In genomic region chrX:136781180-136781797, GRCh38 we compare ENCODE assay signal across 9 cellular contexts. TPM values are rescaled to one million over a fixed set of nuclear protein-coding genes. Genes with fewer than 3 reads are reported as not detected.
DNase-seq lines count a peak whose midpoint lies in the region; ATAC-seq, FAIRE-seq and TF ChIP-seq lines count a peak whose summit lies in the region.
"Had no signal": no experiment of that assay in that cellular context is flagged by ENCODE, and none has a peak within 500 bp of the region (broad histone marks: within the 10 kb centered on the region; RNA-seq: fewer than 3 reads in every experiment).

No MANE protein-coding gene starts in this region.

- H3K27ac Mint-ChIP-seq in CD4-positive, alpha-beta T cell, result peak overlapping the region; percentile 95
- peak overlapping the region; percentile 6 to 86 (median 52) for H3K27ac Mint-ChIP-seq in IgD-negative memory B cell
- peak overlapping the region; percentile 88 to 100 (median 94) for H3K27ac Mint-ChIP-seq in naive thymus-derived CD8-positive, alpha-beta T cell

- SMC1A ChIA-PET in GM12878 (lab: Charles Lee; ENCODE audit: uncharacterized antibody, unreplicated experiment), result interaction anchor here (1.2 kb wide), 1 partner anchor 73 kb away, joined by 4 read pairs; no protein-coding TSS in a partner anchor

- intact Hi-C loops in CD4-positive, alpha-beta T cell (cut with DNase I, micrococcal nuclease), result loop anchor here in 1 of 2 experiments (2.0 to 5.0 kb wide), 2 partner anchors 14 to 34 kb away; no protein-coding TSS in a partner anchor
- intact Hi-C loops in GM12878 (cut with micrococcal nuclease; ENCODE audit: unreplicated experiment), result loop anchor here (5.0 kb wide), 1 partner anchor 126 kb away; no protein-coding TSS in a partner anchor

- TF ChIP-seq CTCF in CD4-positive, alpha-beta T cell (IDR thresholded peaks at IDR 0.05), result no peak
- TF ChIP-seq CTCF in GM12878 (IDR thresholded peaks at IDR 0.05 in 2 of 3, conservative IDR thresholded peaks at IDR 0.05 in 1 of 3; ENCODE audit: control insufficient read depth in 2 of 3, extremely low read depth in 1 of 3, insufficient read depth in 1 of 3, low read depth in 3 of 3, low read length in 3 of 3), result no peak

- peak overlapping the region; percentile 65 for H3K27ac ChIP-seq in CD4-positive, alpha-beta T cell (ENCODE audit: low read depth, low read length)
- no peak overlapping the region for H3K27ac ChIP-seq in GM12878 (ENCODE audit: control insufficient read depth, insufficient read depth)
- H3K27ac ChIP-seq: KMS-11 had no signal

- WGBS in GM12878 (ENCODE audit: insufficient coverage, insufficient replicate concordance, low lambda C conversion rate, missing lambda C conversion rate), result 37% methylated on average over 9 of the region's 9 CpGs

- TF ChIP-seq EP300 in GM12878 (IDR thresholded peaks at IDR 0.05; ENCODE audit: borderline replicate concordance in 1 of 2, control insufficient read depth in 1 of 2, low read depth in 2 of 2, low read length in 2 of 2), result no peak

- peak overlapping the region; percentile 71 for H2AFZ ChIP-seq in GM12878 (ENCODE audit: control insufficient read depth, low read depth, low read length)

- DNase-seq in CD4-positive, alpha-beta T cell, result no peak
- DNase-seq in GM12878 (ENCODE audit: low read depth, low spot score), result no peak
- DNase-seq in naive thymus-derived CD8-positive, alpha-beta T cell, result no peak
- no peak for DNase-seq in NCI-H2171 (lab: John Stamatoyannopoulos, UW)
- no peak for DNase-seq in NCI-H510A (lab: John Stamatoyannopoulos, UW)
- DNase-seq in GM19240 (ENCODE audit: insufficient read length, low spot score), result no peak

- TF ChIP-seq RAD21 in GM12878 (IDR thresholded peaks at IDR 0.05; ENCODE audit: insufficient read depth, low read depth, low read length), result no peak

- no peaks in the 10 kb centered on the region for H4K20me1 ChIP-seq in GM12878 (ENCODE audit: control insufficient read depth, insufficient read depth)

- TF ChIP-seq POLR2A in GM12878 (IDR thresholded peaks at IDR 0.05; ENCODE audit: low read depth, low read length), result no peak

- POLR2A ChIA-PET in CD4-positive, alpha-beta T cell (lab: Charles Lee), result interaction anchor here (0.8 to 3.9 kb wide), 6 partner anchors 14 to 99 kb away, joined by 4 to 43 read pairs (median 6); partner anchors contain the start of gene RBMX
- POLR2A ChIA-PET in GM12878 (lab: Charles Lee), result interaction anchor here (1.3 kb wide), 1 partner anchor 13 kb away, joined by 5 read pairs; no protein-coding TSS in a partner anchor
- POLR2A ChIA-PET in naive thymus-derived CD8-positive, alpha-beta T cell (lab: Charles Lee), result interaction anchor here (0.6 to 3.9 kb wide), 5 partner anchors 14 to 119 kb away, joined by 3 to 38 read pairs (median 7); partner anchors contain the start of gene RBMX

- peak; percentile 36 for ATAC-seq in CD4-positive, alpha-beta T cell (ENCODE audit: poor library complexity)
- no peak for ATAC-seq in GM12878
- peak; percentile 19 to 52 for ATAC-seq in naive thymus-derived CD8-positive, alpha-beta T cell
- ATAC-seq in GM18502 (IDR thresholded peaks at IDR 0.05; ENCODE audit: poor library complexity, unreplicated experiment), result no peak

- no peak for FAIRE-seq in GM12878 (lab: Jason Lieb, UNC)

- in situ Hi-C loops in GM12878 (cut with MboI), result no loop called here

- H3K4me2 ChIP-seq in GM12878 (ENCODE audit: control insufficient read depth, insufficient read depth), result peak overlapping the region; percentile 56; the same call in 1 of the 2 replicates

- no peaks in the 10 kb centered on the region for H3K27me3 ChIP-seq in CD4-positive, alpha-beta T cell (ENCODE audit: control insufficient read depth, insufficient read depth, low read length)
- no peaks in the 10 kb centered on the region for H3K27me3 ChIP-seq in GM12878 (replicated peaks in 1 of 2; ENCODE audit: control insufficient read depth in 2 of 2, insufficient read depth in 2 of 2, low read length in 1 of 2)

- H3K79me2 ChIP-seq in GM12878 (ENCODE audit: control insufficient read depth, insufficient read depth, low read length), result peaks cover 3% of the 10 kb centered on the region

- no peaks in the 10 kb centered on the region for H3K36me3 ChIP-seq in GM12878 (ENCODE audit: control insufficient read depth in 2 of 2, insufficient read depth in 2 of 2, low read length in 1 of 2)

- H3K9me3 Mint-ChIP-seq in CD4-positive, alpha-beta T cell, result no peaks in the 10 kb centered on the region
- H3K9me3 Mint-ChIP-seq in IgD-negative memory B cell, result no peaks in the 10 kb centered on the region
- no peaks in the 10 kb centered on the region for H3K9me3 Mint-ChIP-seq in naive thymus-derived CD8-positive, alpha-beta T cell

- peaks cover 39% of the 10 kb centered on the region for H3K36me3 Mint-ChIP-seq in CD4-positive, alpha-beta T cell (ENCODE audit: low read depth)
- H3K36me3 Mint-ChIP-seq in IgD-negative memory B cell, result no peaks in the 10 kb centered on the region
- H3K36me3 Mint-ChIP-seq in naive thymus-derived CD8-positive, alpha-beta T cell, result peaks cover 0 to 13% (median 0%) of the 10 kb centered on the region in 3 donors

- H3K4me1 Mint-ChIP-seq in CD4-positive, alpha-beta T cell (ENCODE audit: low read depth), result peaks cover 70% of the 10 kb centered on the region
- peaks cover 10 to 34% (median 23%) of the 10 kb centered on the region in 3 donors for H3K4me1 Mint-ChIP-seq in IgD-negative memory B cell
- peaks cover 21 to 64% (median 54%) of the 10 kb centered on the region in 4 donors for H3K4me1 Mint-ChIP-seq in naive thymus-derived CD8-positive, alpha-beta T cell

- no peaks in the 10 kb centered on the region for H3K9me3 ChIP-seq in CD4-positive, alpha-beta T cell (ENCODE audit: control insufficient read depth, low read length)
- H3K9me3 ChIP-seq in GM12878 (replicated peaks; ENCODE audit: control insufficient read depth, insufficient read depth, low read length), result no peaks in the 10 kb centered on the region; the same call in 2 of the 3 replicates

- RAD21 ChIA-PET in GM12878 (lab: Charles Lee; ENCODE audit: unreplicated experiment), result interaction anchor here (1.6 kb wide), 1 partner anchor 45 kb away, joined by 3 read pairs; no protein-coding TSS in a partner anchor

- peak overlapping the region; percentile 49; the same call in 1 of the 2 replicates for H3K4me3 ChIP-seq in GM12878

- no peaks in the 10 kb centered on the region for H3K27me3 Mint-ChIP-seq in CD4-positive, alpha-beta T cell
- no peaks in the 10 kb centered on the region for H3K27me3 Mint-ChIP-seq in IgD-negative memory B cell
- no peaks in the 10 kb centered on the region for H3K27me3 Mint-ChIP-seq in naive thymus-derived CD8-positive, alpha-beta T cell

- BruUV-seq in GM12878 (replicated peaks; lab: Mats Ljungman, UMichigan), result no TSS peak

- H3K4me1 ChIP-seq in GM12878 (ENCODE audit: control insufficient read depth, insufficient read depth, low read length), result peaks cover 7% of the 10 kb centered on the region; the same call in 1 of the 2 replicates

- H3K9ac ChIP-seq in GM12878 (ENCODE audit: control insufficient read depth, insufficient read depth, low read length), result no peak overlapping the region

- H3K4me3 Mint-ChIP-seq in CD4-positive, alpha-beta T cell, result peak overlapping the region; percentile 98
- peak overlapping the region; percentile 79 to 95 (median 90) for H3K4me3 Mint-ChIP-seq in IgD-negative memory B cell
- peak overlapping the region; percentile 89 to 96 (median 94) for H3K4me3 Mint-ChIP-seq in naive thymus-derived CD8-positive, alpha-beta T cell

- CTCF ChIA-PET in CD4-positive, alpha-beta T cell (lab: Charles Lee), result interaction anchor here (4.0 kb wide), 1 partner anchor 14 kb away, joined by 18 read pairs; no protein-coding TSS in a partner anchor
- CTCF ChIA-PET in GM12878 (lab: Yijun Ruan, JAX), result no interaction called here

TF ChIP-seq in GM12878, 131 proteins besides CTCF, POLR2A, EP300 and RAD21:
- no peak for TF ChIP-seq NFIC (IDR thresholded peaks at IDR 0.05; ENCODE audit: low read depth, low read length)

RNA-seq across cellular contexts. Expression of gene ARHGEF6, which starts 0.6 kb away (rescaled TPM):
- total RNA-seq in CD4-positive, alpha-beta T cell, result 10 to 100 TPM; 43.3 to 45.3 TPM
- 39.6 TPM for polyA plus RNA-seq in IgD-negative memory B cell
- 22.3 and 23.5 TPM in 2 replicates for total RNA-seq in GM12878 (2013; cell fraction: nucleolus; rRNA removed)
- total RNA-seq in GM12878 (2014; rRNA removed), result 21.1 and 21.5 TPM in 2 replicates
- 25.1 and 25.8 TPM in 2 replicates for total RNA-seq in GM12878 (2014; rRNA removed; fragmentation: Illumina TruSeq; extraction: Trizol)
- total RNA-seq in GM12878 (2021), result 18.8 and 18.9 TPM in 2 replicates
- polyA plus RNA-seq in GM12878 (2011; ENCODE audit: low read depth), result 10.8 TPM
- polyA plus RNA-seq in GM12878 (2011; rRNA removed), result 18.1 and 25.4 TPM in 2 replicates
- polyA plus RNA-seq in GM12878 (2011; cell fraction: cytosol; rRNA removed), result 9.3 and 10.1 TPM in 2 replicates
- polyA plus RNA-seq in GM12878 (2011; cell fraction: nucleus; rRNA removed), result 17.0 and 18.3 TPM in 2 replicates
- 12.9 and 15.3 TPM in 2 replicates for polyA plus RNA-seq in GM12878 (2012)
- polyA plus RNA-seq in GM12878 (2014; fragmentation: Illumina TruSeq; extraction: Trizol), result 29.7 and 37.7 TPM in 2 replicates
- 1 to 10 TPM; 5.4 to 6.5 TPM for polyA plus RNA-seq in GM12878 (2014; fragmentation: Nextera tagmentation; extraction: Ambion mirVana)
- polyA plus RNA-seq in GM12878 (2014; rRNA removed), result 16.2 and 17.9 TPM in 2 replicates
- polyA plus RNA-seq in GM12878 (2016; fragmentation: Nextera tagmentation; extraction: Ambion mirVana), result 10 to 100 TPM; 13.7 to 13.8 TPM
- 14.4 and 16.4 TPM in 2 replicates for polyA minus RNA-seq in GM12878 (2011; rRNA and poly(A)+ RNA removed)
- polyA minus RNA-seq in GM12878 (2011; cell fraction: cytosol; rRNA and poly(A)+ RNA removed), result 4.4 and 5.7 TPM in 2 replicates
- 5.8 and 6.6 TPM in 2 replicates for polyA minus RNA-seq in GM12878 (2011; cell fraction: nucleus; rRNA and poly(A)+ RNA removed)
- total RNA-seq in naive thymus-derived CD8-positive, alpha-beta T cell, result 10 to 100 TPM; 75.0 to 82.0 TPM
- 10 to 100 TPM; 69.8 to 76.4 (median 75.4) TPM for polyA plus RNA-seq in naive thymus-derived CD8-positive, alpha-beta T cell

Comparison
In these comparisons a context has a peak if more than half of its experiments do, and no peak if none do; other contexts are left out.
1. ATAC-seq: peak in CD4-positive, alpha-beta T cell (single experiment) and naive thymus-derived CD8-positive, alpha-beta T cell (2 of 2); none in GM12878 (single experiment) and GM18502 (single experiment).
2. Peak in every context shown above with its lines, with median percentiles within 50 percentile points of each other: H3K27ac Mint-ChIP-seq and H3K4me3 Mint-ChIP-seq.